In the genomic region with DNA sequence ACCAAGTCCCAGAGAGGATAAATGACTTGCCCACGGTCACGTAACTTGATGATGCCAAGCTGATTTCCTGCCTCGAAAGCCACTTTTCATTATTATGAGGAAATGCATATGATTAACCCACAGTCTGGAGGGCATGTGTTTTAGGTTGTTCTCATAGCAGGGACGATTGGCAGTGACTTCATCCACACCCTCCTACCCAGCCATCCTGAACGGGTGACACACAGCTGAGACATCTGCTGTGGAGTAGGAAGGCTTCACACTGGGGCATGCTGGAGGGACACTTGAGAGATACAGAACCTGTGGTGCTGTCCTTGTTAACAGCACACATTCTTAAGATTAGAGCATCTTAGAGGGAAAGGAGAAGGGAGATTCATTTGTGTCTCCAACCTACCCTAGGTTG, we compare ENCODE assay signal across 9 cellular contexts.
DNase-seq lines count a peak whose midpoint lies in the region; ATAC-seq and TF ChIP-seq lines count a peak whose summit lies in the region.
"Had no signal": no experiment of that assay in that cellular context is flagged by ENCODE, and none has a peak within 500 bp of the region (broad histone marks: within the 10 kb centered on the region; RNA-seq: fewer than 3 reads in every experiment).

No MANE protein-coding gene starts in this region.

- ATAC-seq in stimulated activated naive CD8-positive, alpha-beta T cell treated with anti-CD3 and anti-CD28 coated beads, Interleukin-15, Interleukin-2, amounts not matched to agents 100 U/mL and 50 U/mL, for 24 hours: peak; percentile 92
- no peak for ATAC-seq in GM18511 (IDR thresholded peaks at IDR 0.05; ENCODE audit: unreplicated experiment)
- ATAC-seq in HG02852 (IDR thresholded peaks at IDR 0.05; ENCODE audit: unreplicated experiment): no peak

- TF ChIP-seq CTCF in epithelial cell of esophagus (IDR thresholded peaks at IDR 0.05; ENCODE audit: insufficient read depth, low read depth, low read length, missing control alignments): no peak

- no peak overlapping the region for H3K4me3 ChIP-seq in epithelial cell of esophagus (ENCODE audit: low read length)
- H3K4me3 ChIP-seq: suprapubic skin had no signal

- peak; percentile 30 for DNase-seq in stimulated activated CD4-positive, alpha-beta T cell treated with anti-CD3 and anti-CD28 coated beads, Interleukin-15, amount 100 ng/mL, for 24 hours
- no peak for DNase-seq in stimulated activated CD4-positive, alpha-beta T cell treated with anti-CD3 and anti-CD28 coated beads, Interleukin-4, amount 100 ng/mL, for 4 hours
- DNase-seq in NCI-H446 treated with DMSO at 0.1 percent for 48 hours (lab: John Stamatoyannopoulos, UW): peak; percentile 50
- DNase-seq in epithelial cell of esophagus (ENCODE audit: low read depth): peak; percentile 82
- peak; percentile 22 for DNase-seq in stimulated activated naive CD8-positive, alpha-beta T cell treated with anti-CD3 and anti-CD28 coated beads, Interleukin-15, Interleukin-2, amounts not matched to agents 100 U/mL and 50 U/mL, for 24 hours
- no peak for DNase-seq in DMS153 treated with DMSO at 0.1 percent for 48 hours (lab: John Stamatoyannopoulos, UW; ENCODE audit: unreplicated experiment)

Comparison
In these comparisons a context has a peak if more than half of its experiments do, and no peak if none do; other contexts are left out.
1. DNase-seq: peak in stimulated activated CD4-positive, alpha-beta T cell treated with anti-CD3 and anti-CD28 coated beads, Interleukin-15, amount 100 ng/mL, for 24 hours (single experiment), NCI-H446 treated with DMSO at 0.1 percent for 48 hours (single experiment), epithelial cell of esophagus (single experiment) and stimulated activated naive CD8-positive, alpha-beta T cell treated with anti-CD3 and anti-CD28 coated beads, Interleukin-15, Interleukin-2, amounts not matched to agents 100 U/mL and 50 U/mL, for 24 hours (single experiment); none in stimulated activated CD4-positive, alpha-beta T cell treated with anti-CD3 and anti-CD28 coated beads, Interleukin-4, amount 100 ng/mL, for 4 hours (0 of 2) and DMS153 treated with DMSO at 0.1 percent for 48 hours (single experiment).